ENCODE assay signal across 35 cellular contexts in the genomic region with DNA sequence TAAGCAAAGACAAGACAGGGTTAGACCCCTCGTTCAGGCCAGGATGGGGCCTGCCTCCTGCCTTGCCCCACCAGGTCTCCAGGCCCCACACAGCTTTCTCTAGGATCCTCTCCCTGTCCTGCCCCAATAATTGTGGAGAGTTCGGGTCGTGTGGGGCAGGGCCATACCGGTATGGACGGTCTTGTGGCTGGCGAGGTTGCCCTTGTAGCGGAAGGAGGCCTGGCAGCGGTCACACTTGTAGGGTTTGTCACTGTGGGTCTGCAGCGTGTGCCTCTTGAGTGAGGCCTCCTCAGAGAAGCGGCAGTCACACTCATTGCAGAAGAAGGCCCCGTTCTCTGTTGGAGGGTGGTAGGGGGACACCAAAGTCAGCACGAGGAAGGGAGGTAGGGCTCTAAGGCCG. TPM values are rescaled to one million over a fixed set of nuclear protein-coding genes. Genes with fewer than 3 reads are reported as not detected.
"Had no signal": no experiment of that assay in that cellular context is flagged by ENCODE, and none has a peak within 500 bp of the region (broad histone marks: within the 10 kb centered on the region; RNA-seq: fewer than 3 reads in every experiment).

No MANE protein-coding gene starts in this region.

- H3K4me1 Mint-ChIP-seq: activated naive CD8-positive, alpha-beta T cell treated with anti-CD3 and anti-CD28 coated beads, Interleukin-2, amount 50 U/mL, for 24 hours; memory B cell; naive thymus-derived CD8-positive, alpha-beta T cell; stimulated activated memory B cell treated with anti-CD40 and anti-IgM and Interleukin-4, amounts not matched to agents 10 μg/mL and 1 μg/mL and 100 μg/mL, for 72 hours had no signal

- H3K27ac ChIP-seq: hepatocyte, sigmoid colon, WERI-Rb-1 had no signal

- H3K4me3 ChIP-seq: esophagus muscularis mucosa, hepatocyte, sigmoid colon, smooth muscle cell had no signal

- H3K9me3 Mint-ChIP-seq: activated naive CD8-positive, alpha-beta T cell treated with anti-CD3 and anti-CD28 coated beads, Interleukin-2, amount 50 U/mL, for 24 hours; memory B cell; naive thymus-derived CD8-positive, alpha-beta T cell; stimulated activated memory B cell treated with anti-CD40 and anti-IgM and Interleukin-4, amounts not matched to agents 10 μg/mL and 1 μg/mL and 100 μg/mL, for 72 hours had no signal

- ATAC-seq: activated CD4-positive, CD25-positive, alpha-beta regulatory T cell treated with anti-CD3 and anti-CD28 coated beads, Interleukin-2, amount 50 U/mL, for 24 hours; activated naive CD8-positive, alpha-beta T cell treated with anti-CD3 and anti-CD28 coated beads, Interleukin-2, amount 50 U/mL, for 24 hours; left cardiac atrium; naive thymus-derived CD8-positive, alpha-beta T cell; stimulated activated memory B cell treated with anti-CD40 and anti-IgM and Interleukin-4, amounts not matched to agents 10 μg/mL and 1 μg/mL and 100 μg/mL, for 72 hours; T-helper 17 cell had no signal

- H3K27me3 Mint-ChIP-seq: activated naive CD8-positive, alpha-beta T cell treated with anti-CD3 and anti-CD28 coated beads, Interleukin-2, amount 50 U/mL, for 24 hours; memory B cell; naive thymus-derived CD8-positive, alpha-beta T cell; stimulated activated memory B cell treated with anti-CD40 and anti-IgM and Interleukin-4, amounts not matched to agents 10 μg/mL and 1 μg/mL and 100 μg/mL, for 72 hours; T-helper 17 cell had no signal

- H3K4me3 Mint-ChIP-seq: activated naive CD8-positive, alpha-beta T cell treated with anti-CD3 and anti-CD28 coated beads, Interleukin-2, amount 50 U/mL, for 24 hours; memory B cell; naive thymus-derived CD8-positive, alpha-beta T cell; stimulated activated memory B cell treated with anti-CD40 and anti-IgM and Interleukin-4, amounts not matched to agents 10 μg/mL and 1 μg/mL and 100 μg/mL, for 72 hours; T-helper 17 cell had no signal

- H3K9me3 ChIP-seq: esophagus muscularis mucosa, sigmoid colon had no signal

- H3K27ac Mint-ChIP-seq: activated naive CD8-positive, alpha-beta T cell treated with anti-CD3 and anti-CD28 coated beads, Interleukin-2, amount 50 U/mL, for 24 hours; memory B cell; naive thymus-derived CD8-positive, alpha-beta T cell; stimulated activated memory B cell treated with anti-CD40 and anti-IgM and Interleukin-4, amounts not matched to agents 10 μg/mL and 1 μg/mL and 100 μg/mL, for 72 hours; T-helper 17 cell had no signal

- H3K4me1 ChIP-seq: sigmoid colon had no signal

- H3K4me2 ChIP-seq: hepatocyte, smooth muscle cell had no signal

- H3K27me3 ChIP-seq: esophagus muscularis mucosa, hepatocyte, sigmoid colon had no signal

- H3K36me3 ChIP-seq: WERI-Rb-1 had no signal

- H2AFZ ChIP-seq: hepatocyte had no signal

- DNase-seq: activated CD4-positive, alpha-beta T cell treated with anti-CD3 and anti-CD28 coated beads for 48 hours; activated CD4-positive, alpha-beta T cell treated with anti-CD3 and anti-CD28 coated beads, Interleukin-2, amount 50 U/mL, for 48 hours; activated CD8-positive, alpha-beta memory T cell treated with anti-CD3 and anti-CD28 coated beads for 24 hours; activated gamma-delta T cell; activated naive CD4-positive, alpha-beta T cell treated with anti-CD3 and anti-CD28 coated beads, Interleukin-2, amount 50 U/mL, for 16 hours; activated naive CD8-positive, alpha-beta T cell treated with anti-CD3 and anti-CD28 coated beads, Interleukin-2, amount 50 U/mL, for 24 hours; activated T-cell treated with anti-CD3 and anti-CD28 coated beads, Interleukin-2, amount 50 U/mL, for 1 hour; amygdala; central memory CD4-positive, alpha-beta T cell; glutamatergic neuron; left cardiac atrium; midbrain; naive thymus-derived CD8-positive, alpha-beta T cell; retina; sigmoid colon; stimulated activated CD4-positive, alpha-beta T cell treated with anti-CD3 and anti-CD28 coated beads, Interleukin-1b, Interleukin-23, amount 100 ng/mL, for 48 hours; stimulated activated CD4-positive, alpha-beta T cell treated with anti-CD3 and anti-CD28 coated beads, Interleukin-4, amount 100 ng/mL, for 4 hours; stimulated activated CD8-positive, alpha-beta memory T cell treated with anti-CD3 and anti-CD28 coated beads, Interleukin-4, amount 100 ng/mL, for 48 hours; SW 1271; T-helper 17 cell; T1000; trophoblast cell; WERI-Rb-1 had no signal

RNA-seq across cellular contexts. Expression of gene RTP2, which starts 24.2 kb away (rescaled TPM):
- total RNA-seq: esophagus muscularis mucosa; frontal cortex; hepatocyte; left cardiac atrium; liver; naive thymus-derived CD8-positive, alpha-beta T cell; osteocyte; posterior vena cava; sigmoid colon; smooth muscle cell; T-helper 17 cell; temporal lobe had no signal
- polyA plus RNA-seq: hepatocyte; keratinocyte; liver; naive thymus-derived CD8-positive, alpha-beta T cell; sigmoid colon; smooth muscle cell had no signal

RNA-seq across cellular contexts. Expression of gene SST, which starts 56.4 kb away (rescaled TPM):
- total RNA-seq: left cardiac atrium; liver; naive thymus-derived CD8-positive, alpha-beta T cell; osteocyte; posterior vena cava; smooth muscle cell; T-helper 17 cell had no signal
- polyA plus RNA-seq: keratinocyte; liver; naive thymus-derived CD8-positive, alpha-beta T cell; smooth muscle cell had no signal
